In genomic region chr22:24703101-24703500, GRCh38 we compare ENCODE assay signal across 1 cellular context.
TF ChIP-seq lines count a peak whose summit lies in the region.

No MANE protein-coding gene starts in this region.

TF ChIP-seq in HepG2, 621 proteins besides CTCF, POLR2A, EP300 and RAD21 (continued from another document and continues in another):
- TF ChIP-seq, protein P1, sequence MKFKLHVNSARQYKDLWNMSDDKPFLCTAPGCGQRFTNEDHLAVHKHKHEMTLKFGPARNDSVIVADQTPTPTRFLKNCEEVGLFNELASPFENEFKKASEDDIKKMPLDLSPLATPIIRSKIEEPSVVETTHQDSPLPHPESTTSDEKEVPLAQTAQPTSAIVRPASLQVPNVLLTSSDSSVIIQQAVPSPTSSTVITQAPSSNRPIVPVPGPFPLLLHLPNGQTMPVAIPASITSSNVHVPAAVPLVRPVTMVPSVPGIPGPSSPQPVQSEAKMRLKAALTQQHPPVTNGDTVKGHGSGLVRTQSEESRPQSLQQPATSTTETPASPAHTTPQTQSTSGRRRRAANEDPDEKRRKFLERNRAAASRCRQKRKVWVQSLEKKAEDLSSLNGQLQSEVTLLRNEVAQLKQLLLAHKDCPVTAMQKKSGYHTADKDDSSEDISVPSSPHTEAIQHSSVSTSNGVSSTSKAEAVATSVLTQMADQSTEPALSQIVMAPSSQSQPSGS (CRISPR knock-in tag; IDR thresholded peaks at IDR 0.05): no peak
- TF ChIP-seq BHLHE40 (IDR thresholded peaks at IDR 0.05; ENCODE audit: low read length) (0 out of 2 replicates have a peak, but pooled peaks have one; percentile 11), RFX1 (IDR thresholded peaks at IDR 0.05) (no peak), SOX13 (IDR thresholded peaks at IDR 0.05) (no peak), SOX13 (CRISPR knock-in tag; conservative IDR thresholded peaks at IDR 0.05 in 1 of 2, IDR thresholded peaks at IDR 0.05 in 1 of 2) (peak in 1 of 2 experiments; percentile 50; a peak in 1 of 4 replicates), HOXA9 (CRISPR knock-in tag; IDR thresholded peaks at IDR 0.05; ENCODE audit: borderline replicate concordance) (no peak), ZNF256 (CRISPR knock-in tag; conservative IDR thresholded peaks at IDR 0.05) (no peak), LCORL (IDR thresholded peaks at IDR 0.05) (no peak), LCORL (CRISPR knock-in tag; IDR thresholded peaks at IDR 0.05) (no peak), DNMT3B (CRISPR knock-in tag; conservative IDR thresholded peaks at IDR 0.05) (no peak), ELF3 (CRISPR knock-in tag; IDR thresholded peaks at IDR 0.05) (peak; percentile 51; the same call in 1 of the 2 replicates), WIZ (CRISPR knock-in tag; IDR thresholded peaks at IDR 0.05) (no peak), ZNF607 (CRISPR knock-in tag; IDR thresholded peaks at IDR 0.05; ENCODE audit: borderline replicate concordance) (no peak), ZNF761 (CRISPR knock-in tag; conservative IDR thresholded peaks at IDR 0.05) (no peak), ATF1 (CRISPR knock-in tag; IDR thresholded peaks at IDR 0.05) (no peak), SYNCRIP (IDR thresholded peaks at IDR 0.05; ENCODE audit: insufficient read depth, low read depth, low read length) (no peak), NFKB2 (CRISPR knock-in tag; IDR thresholded peaks at IDR 0.05; ENCODE audit: borderline replicate concordance) (peak; percentile 44; the same call in 1 of the 2 replicates), MTF1 (CRISPR knock-in tag; IDR thresholded peaks at IDR 0.05) (no peak), RXRB (CRISPR knock-in tag; IDR thresholded peaks at IDR 0.05; ENCODE audit: borderline replicate concordance) (0 out of 2 replicates have a peak, but pooled peaks have one; percentile 71), FOSL2 (CRISPR knock-in tag; IDR thresholded peaks at IDR 0.05) (peak; percentile 82), ZNF34 (CRISPR knock-in tag; IDR thresholded peaks at IDR 0.05; ENCODE audit: borderline replicate concordance) (no peak), HHEX (CRISPR knock-in tag; IDR thresholded peaks at IDR 0.05) (peak; percentile 69; the same call in 1 of the 2 replicates), ZIK1 (CRISPR knock-in tag; IDR thresholded peaks at IDR 0.05; ENCODE audit: borderline replicate concordance, low read depth) (no peak), PLRG1 (conservative IDR thresholded peaks at IDR 0.05) (no peak), ZNF816 (CRISPR knock-in tag; IDR thresholded peaks at IDR 0.05; ENCODE audit: borderline replicate concordance) (no peak), ZNF264 (CRISPR knock-in tag; IDR thresholded peaks at IDR 0.05) (no peak), AFF4 (CRISPR knock-in tag; IDR thresholded peaks at IDR 0.05) (no peak), MTA1 (CRISPR knock-in tag; IDR thresholded peaks at IDR 0.05; ENCODE audit: borderline replicate concordance) (no peak), PATZ1 (CRISPR knock-in tag; IDR thresholded peaks at IDR 0.05) (no peak), CBX1 (IDR thresholded peaks at IDR 0.05; ENCODE audit: low read depth) (no peak), ZNF713 (CRISPR knock-in tag; IDR thresholded peaks at IDR 0.05) (no peak), RBM22 (optimal IDR thresholded peaks at IDR 0.05; ENCODE audit: low read length) (no peak), NR2F1 (CRISPR knock-in tag; IDR thresholded peaks at IDR 0.05) (0 out of 4 replicates have a peak, but pooled peaks of 1 of the 2 experiments have one; percentile 20), ZNF644 (CRISPR knock-in tag; IDR thresholded peaks at IDR 0.05; ENCODE audit: low read depth) (no peak), ZNF501 (CRISPR knock-in tag; IDR thresholded peaks at IDR 0.05) (no peak), ZBTB21 (CRISPR knock-in tag; IDR thresholded peaks at IDR 0.05) (no peak), RBFOX2 (IDR thresholded peaks at IDR 0.05; ENCODE audit: low read depth, low read length) (no peak), SRSF1 (optimal IDR thresholded peaks at IDR 0.05; ENCODE audit: low read depth, low read length) (no peak), RFX3 (CRISPR knock-in tag; IDR thresholded peaks at IDR 0.05) (no peak), NBN (conservative IDR thresholded peaks at IDR 0.05) (no peak), NKX3-1 (CRISPR knock-in tag; IDR thresholded peaks at IDR 0.05) (no peak), PPARG (CRISPR knock-in tag; conservative IDR thresholded peaks at IDR 0.05) (0 out of 2 replicates have a peak, but pooled peaks have one; percentile 36), ZNF616 (CRISPR knock-in tag; IDR thresholded peaks at IDR 0.05; ENCODE audit: low read depth) (no peak), ZNF724P (CRISPR knock-in tag; IDR thresholded peaks at IDR 0.05; ENCODE audit: borderline replicate concordance) (no peak)
- TF ChIP-seq, protein P2, sequence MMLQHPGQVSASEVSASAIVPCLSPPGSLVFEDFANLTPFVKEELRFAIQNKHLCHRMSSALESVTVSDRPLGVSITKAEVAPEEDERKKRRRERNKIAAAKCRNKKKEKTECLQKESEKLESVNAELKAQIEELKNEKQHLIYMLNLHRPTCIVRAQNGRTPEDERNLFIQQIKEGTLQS (CRISPR knock-in tag; IDR thresholded peaks at IDR 0.05): no peak
- TF ChIP-seq, protein P3, sequence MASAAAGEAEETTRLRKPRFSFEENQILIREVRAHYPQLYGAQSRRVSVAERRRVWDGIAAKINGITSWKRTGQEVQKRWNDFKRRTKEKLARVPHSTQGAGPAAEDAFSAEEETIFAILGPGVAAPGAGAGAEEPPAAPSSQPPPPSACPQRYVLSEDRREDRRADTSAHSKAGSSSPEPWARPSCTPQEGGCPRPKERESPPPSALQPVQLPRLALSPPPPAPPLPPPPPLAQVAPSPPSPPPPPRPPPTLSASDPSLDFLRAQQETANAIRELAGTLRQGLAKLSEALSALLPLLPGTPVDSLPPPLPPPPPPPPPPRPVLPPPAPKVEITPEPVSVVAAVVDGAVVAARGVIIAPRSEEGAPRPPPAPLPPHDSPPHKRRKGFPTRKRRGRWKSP (CRISPR knock-in tag; IDR thresholded peaks at IDR 0.05): peak; percentile 24; the same call in 1 of the 2 replicates
- TF ChIP-seq, protein P4, sequence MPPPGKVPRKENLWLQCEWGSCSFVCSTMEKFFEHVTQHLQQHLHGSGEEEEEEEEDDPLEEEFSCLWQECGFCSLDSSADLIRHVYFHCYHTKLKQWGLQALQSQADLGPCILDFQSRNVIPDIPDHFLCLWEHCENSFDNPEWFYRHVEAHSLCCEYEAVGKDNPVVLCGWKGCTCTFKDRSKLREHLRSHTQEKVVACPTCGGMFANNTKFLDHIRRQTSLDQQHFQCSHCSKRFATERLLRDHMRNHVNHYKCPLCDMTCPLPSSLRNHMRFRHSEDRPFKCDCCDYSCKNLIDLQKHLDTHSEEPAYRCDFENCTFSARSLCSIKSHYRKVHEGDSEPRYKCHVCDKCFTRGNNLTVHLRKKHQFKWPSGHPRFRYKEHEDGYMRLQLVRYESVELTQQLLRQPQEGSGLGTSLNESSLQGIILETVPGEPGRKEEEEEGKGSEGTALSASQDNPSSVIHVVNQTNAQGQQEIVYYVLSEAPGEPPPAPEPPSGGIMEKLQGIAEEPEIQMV (CRISPR knock-in tag; IDR thresholded peaks at IDR 0.05; ENCODE audit: low read depth): no peak
- TF ChIP-seq, protein P5, sequence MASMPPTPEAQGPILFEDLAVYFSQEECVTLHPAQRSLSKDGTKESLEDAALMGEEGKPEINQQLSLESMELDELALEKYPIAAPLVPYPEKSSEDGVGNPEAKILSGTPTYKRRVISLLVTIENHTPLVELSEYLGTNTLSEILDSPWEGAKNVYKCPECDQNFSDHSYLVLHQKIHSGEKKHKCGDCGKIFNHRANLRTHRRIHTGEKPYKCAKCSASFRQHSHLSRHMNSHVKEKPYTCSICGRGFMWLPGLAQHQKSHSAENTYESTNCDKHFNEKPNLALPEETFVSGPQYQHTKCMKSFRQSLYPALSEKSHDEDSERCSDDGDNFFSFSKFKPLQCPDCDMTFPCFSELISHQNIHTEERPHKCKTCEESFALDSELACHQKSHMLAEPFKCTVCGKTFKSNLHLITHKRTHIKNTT (CRISPR knock-in tag; IDR thresholded peaks at IDR 0.05): no peak
- TF ChIP-seq, protein P6, sequence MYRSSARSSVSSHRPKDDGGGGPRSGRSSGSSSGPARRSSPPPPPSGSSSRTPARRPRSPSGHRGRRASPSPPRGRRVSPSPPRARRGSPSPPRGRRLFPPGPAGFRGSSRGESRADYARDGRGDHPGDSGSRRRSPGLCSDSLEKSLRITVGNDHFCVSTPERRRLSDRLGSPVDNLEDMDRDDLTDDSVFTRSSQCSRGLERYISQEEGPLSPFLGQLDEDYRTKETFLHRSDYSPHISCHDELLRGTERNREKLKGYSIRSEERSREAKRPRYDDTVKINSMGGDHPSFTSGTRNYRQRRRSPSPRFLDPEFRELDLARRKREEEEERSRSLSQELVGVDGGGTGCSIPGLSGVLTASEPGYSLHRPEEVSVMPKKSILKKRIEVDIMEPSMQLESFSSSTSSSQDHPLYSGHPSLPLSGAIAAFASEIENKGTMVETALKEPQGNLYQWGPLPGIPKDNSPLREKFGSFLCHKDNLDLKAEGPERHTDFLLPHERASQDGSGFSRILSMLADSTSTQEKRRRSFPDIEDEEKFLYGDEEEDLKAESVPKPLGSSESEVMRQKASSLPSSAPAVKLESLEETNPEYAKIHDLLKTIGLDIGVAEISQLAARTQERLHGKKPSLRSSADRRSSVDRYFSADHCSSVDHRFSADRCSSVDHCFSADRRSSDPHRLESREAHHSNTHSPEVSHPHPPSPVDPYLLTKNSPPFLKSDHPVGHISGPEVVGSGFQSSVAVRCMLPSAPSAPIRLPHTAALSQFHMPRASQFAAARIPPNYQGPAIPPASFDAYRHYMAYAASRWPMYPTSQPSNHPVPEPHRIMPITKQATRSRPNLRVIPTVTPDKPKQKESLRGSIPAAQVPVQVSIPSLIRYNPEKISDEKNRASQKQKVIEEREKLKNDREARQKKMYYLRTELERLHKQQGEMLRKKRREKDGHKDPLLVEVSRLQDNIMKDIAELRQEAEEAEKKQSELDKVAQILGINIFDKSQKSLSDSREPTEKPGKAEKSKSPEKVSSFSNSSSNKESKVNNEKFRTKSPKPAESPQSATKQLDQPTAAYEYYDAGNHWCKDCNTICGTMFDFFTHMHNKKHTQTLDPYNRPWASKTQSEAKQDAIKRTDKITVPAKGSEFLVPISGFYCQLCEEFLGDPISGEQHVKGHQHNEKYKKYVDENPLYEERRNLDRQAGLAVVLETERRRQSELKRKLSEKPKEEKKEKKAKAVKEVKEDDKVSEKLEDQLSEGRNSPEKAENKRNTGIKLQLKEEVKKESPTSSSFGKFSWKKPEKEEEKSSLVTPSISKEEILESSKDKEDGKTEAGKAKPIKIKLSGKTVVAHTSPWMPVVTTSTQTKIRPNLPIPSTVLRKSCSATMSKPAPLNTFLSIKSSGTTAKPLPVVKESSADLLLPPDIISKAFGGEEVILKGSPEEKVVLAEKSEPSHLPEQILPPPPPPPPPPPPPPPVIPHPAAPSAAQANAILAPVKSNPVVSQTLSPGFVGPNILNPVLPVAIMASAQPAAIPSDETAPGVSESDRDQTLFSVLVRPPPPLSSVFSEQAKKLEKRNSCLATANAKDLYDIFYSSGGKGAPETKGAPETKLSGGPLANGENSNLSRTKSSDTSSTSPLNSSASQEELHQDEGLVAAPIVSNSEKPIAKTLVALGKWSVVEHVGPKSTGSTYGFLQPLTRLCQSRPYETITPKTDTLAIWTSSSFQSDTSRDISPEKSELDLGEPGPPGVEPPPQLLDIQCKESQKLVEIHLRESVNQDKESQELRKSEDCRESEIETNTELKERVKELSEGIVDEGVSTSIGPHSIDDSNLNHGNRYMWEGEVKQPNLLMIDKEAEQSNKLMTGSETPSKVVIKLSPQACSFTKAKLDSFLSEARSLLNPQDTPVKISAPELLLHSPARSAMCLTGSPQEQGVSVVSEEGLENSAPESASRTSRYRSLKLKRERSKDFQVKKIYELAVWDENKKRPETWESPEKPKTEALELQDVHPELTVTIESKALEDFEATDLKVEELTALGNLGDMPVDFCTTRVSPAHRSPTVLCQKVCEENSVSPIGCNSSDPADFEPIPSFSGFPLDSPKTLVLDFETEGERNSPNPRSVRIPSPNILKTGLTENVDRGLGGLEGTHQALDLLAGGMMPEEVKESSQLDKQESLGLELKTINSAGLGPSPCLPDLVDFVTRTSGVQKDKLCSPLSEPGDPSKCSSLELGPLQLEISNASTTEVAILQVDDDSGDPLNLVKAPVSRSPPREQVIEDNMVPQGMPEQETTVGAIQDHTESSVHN (CRISPR knock-in tag; IDR thresholded peaks at IDR 0.05): no peak
